In genomic region chr5:50445281-50445949, GRCh38 we compare ENCODE assay signal across 8 cellular contexts. TPM values are rescaled to one million over a fixed set of nuclear protein-coding genes. Genes with fewer than 3 reads are reported as not detected.
DNase-seq lines count a peak whose midpoint lies in the region; ATAC-seq, FAIRE-seq and TF ChIP-seq lines count a peak whose summit lies in the region.

No MANE protein-coding gene starts in this region.

- no peaks in the 10 kb centered on the region for H3K27me3 ChIP-seq in aorta (ENCODE audit: control insufficient read depth in 1 of 2, insufficient read depth in 2 of 2, low read length in 1 of 2)

- FAIRE-seq in D721Med (lab: Jason Lieb, UNC), result peak; percentile 41

- no peaks in the 10 kb centered on the region for H3K36me3 ChIP-seq in aorta (ENCODE audit: control insufficient read depth in 1 of 2, insufficient read depth in 2 of 2, low read length in 1 of 2)

- peak; percentile 61 for ATAC-seq in GM19438 (IDR thresholded peaks at IDR 0.05; ENCODE audit: low read depth, unreplicated experiment)
- peak; percentile 76 for ATAC-seq in HG03280 (IDR thresholded peaks at IDR 0.05; ENCODE audit: unreplicated experiment)
- ATAC-seq in aorta (ENCODE audit: low FRiP score), result no peak

- H3K4me3 ChIP-seq in aorta (ENCODE audit: low read length in 2 of 2), result no peak overlapping the region

- peaks cover 10% of the 10 kb centered on the region for H3K9me3 Mint-ChIP-seq in activated CD4-positive, alpha-beta memory T cell treated with anti-CD3 and anti-CD28 coated beads, Interleukin-2, amount 10 ng/mL, durations not matched to agents 7 days and 5 days

- intact Hi-C loops in aorta (cut with DNase I), result no loop called here

- no peak overlapping the region for H3K27ac ChIP-seq in aorta (ENCODE audit: low read depth in 1 of 2, low read length in 2 of 2)

- H3K4me3 Mint-ChIP-seq in activated CD4-positive, alpha-beta memory T cell treated with anti-CD3 and anti-CD28 coated beads, Interleukin-2, amount 10 ng/mL, durations not matched to agents 7 days and 5 days, result peak overlapping the region; percentile 50

- no peaks in the 10 kb centered on the region for H3K27me3 Mint-ChIP-seq in activated CD4-positive, alpha-beta memory T cell treated with anti-CD3 and anti-CD28 coated beads, Interleukin-2, amount 10 ng/mL, durations not matched to agents 7 days and 5 days

- no peaks in the 10 kb centered on the region for H3K4me1 ChIP-seq in aorta (ENCODE audit: control insufficient read depth in 1 of 2, insufficient read depth in 2 of 2, low read length in 2 of 2)

- no peak for TF ChIP-seq CTCF in D721Med (IDR thresholded peaks at IDR 0.05; ENCODE audit: insufficient read depth, missing control alignments)

- peak overlapping the region; percentile 88 for H3K27ac Mint-ChIP-seq in activated CD4-positive, alpha-beta memory T cell treated with anti-CD3 and anti-CD28 coated beads, Interleukin-2, amount 10 ng/mL, durations not matched to agents 7 days and 5 days

- no peaks in the 10 kb centered on the region for H3K9me3 ChIP-seq in aorta (ENCODE audit: control insufficient read depth, low read length)

- DNase-seq in D721Med (ENCODE audit: insufficient read length, low spot score) (no peak), NCI-H1048 (lab: John Stamatoyannopoulos, UW) (no peak), NCI-H2029 (lab: John Stamatoyannopoulos, UW) (no peak), aorta (no peak), LoVo (ENCODE audit: low spot score) (no peak)
- DNase-seq in activated CD4-positive, alpha-beta memory T cell treated with anti-CD3 and anti-CD28 coated beads, Interleukin-2, amount 10 ng/mL, durations not matched to agents 7 days and 5 days, result peak; percentile 45

- POLR2A ChIA-PET in activated CD4-positive, alpha-beta memory T cell treated with anti-CD3 and anti-CD28 coated beads, Interleukin-2, amount 10 ng/mL, durations not matched to agents 7 days and 5 days (lab: Charles Lee), result interaction anchor here (0.8 to 1.7 kb wide), 6 partner anchors 16 to 221 kb away, joined by 3 to 10 read pairs (median 5); partner anchors contain the start of gene PARP8

- peaks cover 16% of the 10 kb centered on the region for H3K36me3 Mint-ChIP-seq in activated CD4-positive, alpha-beta memory T cell treated with anti-CD3 and anti-CD28 coated beads, Interleukin-2, amount 10 ng/mL, durations not matched to agents 7 days and 5 days (ENCODE audit: low read depth)

- H3K4me1 Mint-ChIP-seq in activated CD4-positive, alpha-beta memory T cell treated with anti-CD3 and anti-CD28 coated beads, Interleukin-2, amount 10 ng/mL, durations not matched to agents 7 days and 5 days, result peaks cover 55% of the 10 kb centered on the region

- CTCF ChIA-PET in activated CD4-positive, alpha-beta memory T cell treated with anti-CD3 and anti-CD28 coated beads, Interleukin-2, amount 10 ng/mL, durations not matched to agents 7 days and 5 days (lab: Charles Lee), result interaction anchor here (0.7 kb wide), 2 partner anchors 56 to 127 kb away, joined by 3 to 6 read pairs; no protein-coding TSS in a partner anchor

- 87 to 88% methylated on average over 6 of the region's 6 CpGs for WGBS in aorta, 2 donors

RNA-seq across cellular contexts. Expression of gene EMB, which starts 4.3 kb away (rescaled TPM):
- 100 to 1,000 TPM; 181 to 188 TPM for total RNA-seq in activated CD4-positive, alpha-beta memory T cell treated with anti-CD3 and anti-CD28 coated beads, Interleukin-2, amount 10 ng/mL, durations not matched to agents 7 days and 5 days
- total RNA-seq in aorta, result 10 to 100 TPM; 21.5 to 40.2 TPM
- 10 to 100 TPM in 1 of 2 donors, 1 to 10 TPM in 1; 2.5 to 15.8 TPM for polyA plus RNA-seq in aorta

Comparison
In these comparisons a context has a peak if more than half of its experiments do, and no peak if none do; other contexts are left out.
1. RNA of gene EMB, which starts 4.3 kb away (total RNA-seq): 181 to 188 TPM in activated CD4-positive, alpha-beta memory T cell treated with anti-CD3 and anti-CD28 coated beads, Interleukin-2, amount 10 ng/mL, durations not matched to agents 7 days and 5 days; 21.5 to 40.2 TPM in aorta; every median in the first group is over 4 times any median in the second.